ENCODE assay signal across 1 cellular context in the genomic region with DNA sequence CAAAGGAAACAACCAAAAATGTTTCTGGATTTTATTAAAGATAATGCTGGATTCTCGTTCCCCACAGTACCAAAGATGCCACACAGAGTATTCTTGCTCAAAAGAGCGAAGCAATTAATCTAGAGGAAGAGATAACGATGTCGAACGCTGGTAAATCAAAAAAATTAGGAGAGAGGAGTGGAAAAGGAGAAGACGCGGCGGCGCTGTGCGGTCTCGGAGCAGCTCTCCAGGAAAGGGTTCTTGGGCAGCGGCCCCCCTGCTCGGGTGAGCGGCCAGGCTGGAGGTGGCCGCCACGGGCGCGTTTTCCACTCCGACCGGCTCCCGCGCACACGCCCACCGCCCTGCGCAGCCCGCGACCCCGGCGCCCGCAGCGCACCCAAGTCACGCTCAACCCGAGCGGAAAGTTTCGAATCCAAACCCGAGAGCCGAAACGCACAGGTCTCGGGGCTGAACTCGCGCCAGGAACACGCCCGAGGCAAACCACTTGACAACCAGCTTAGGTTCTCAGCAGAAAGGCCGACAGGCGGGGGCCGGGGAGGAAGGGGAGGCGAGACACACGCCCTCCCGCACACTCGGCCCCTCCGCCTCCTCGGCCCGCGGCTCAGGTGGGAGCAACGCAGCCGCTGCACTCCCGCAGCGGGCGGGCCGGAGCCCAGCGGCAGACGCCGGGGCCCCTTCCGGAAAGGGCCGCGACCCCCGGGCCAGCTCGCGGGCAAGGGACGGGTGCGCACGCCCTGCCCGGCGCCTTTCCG.
TF ChIP-seq lines count a peak whose summit lies in the region.

No MANE protein-coding gene starts in this region.

TF ChIP-seq in K562, 482 proteins besides CTCF, POLR2A, EP300 and RAD21 (continued from another document and continues in another):
- TF ChIP-seq, protein P1, sequence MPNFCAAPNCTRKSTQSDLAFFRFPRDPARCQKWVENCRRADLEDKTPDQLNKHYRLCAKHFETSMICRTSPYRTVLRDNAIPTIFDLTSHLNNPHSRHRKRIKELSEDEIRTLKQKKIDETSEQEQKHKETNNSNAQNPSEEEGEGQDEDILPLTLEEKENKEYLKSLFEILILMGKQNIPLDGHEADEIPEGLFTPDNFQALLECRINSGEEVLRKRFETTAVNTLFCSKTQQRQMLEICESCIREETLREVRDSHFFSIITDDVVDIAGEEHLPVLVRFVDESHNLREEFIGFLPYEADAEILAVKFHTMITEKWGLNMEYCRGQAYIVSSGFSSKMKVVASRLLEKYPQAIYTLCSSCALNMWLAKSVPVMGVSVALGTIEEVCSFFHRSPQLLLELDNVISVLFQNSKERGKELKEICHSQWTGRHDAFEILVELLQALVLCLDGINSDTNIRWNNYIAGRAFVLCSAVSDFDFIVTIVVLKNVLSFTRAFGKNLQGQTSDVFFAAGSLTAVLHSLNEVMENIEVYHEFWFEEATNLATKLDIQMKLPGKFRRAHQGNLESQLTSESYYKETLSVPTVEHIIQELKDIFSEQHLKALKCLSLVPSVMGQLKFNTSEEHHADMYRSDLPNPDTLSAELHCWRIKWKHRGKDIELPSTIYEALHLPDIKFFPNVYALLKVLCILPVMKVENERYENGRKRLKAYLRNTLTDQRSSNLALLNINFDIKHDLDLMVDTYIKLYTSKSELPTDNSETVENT (CRISPR knock-in tag; IDR thresholded peaks at IDR 0.05) = peak; percentile 76; the same call in 1 of the 2 replicates
- TF ChIP-seq ZZZ3 (IDR thresholded peaks at IDR 0.05) (no peak), ZNF253 (CRISPR knock-in tag; conservative IDR thresholded peaks at IDR 0.05) (no peak), MEIS2 (IDR thresholded peaks at IDR 0.05; ENCODE audit: partially characterized antibody) (peak; percentile 25), CBX2 (IDR thresholded peaks at IDR 0.05; ENCODE audit: insufficient read depth, low read length, poor library complexity, severe bottlenecking) (no peak), CREBBP (IDR thresholded peaks at IDR 0.05; ENCODE audit: low read depth, low read length) (no peak), ZNF274 (IDR thresholded peaks at IDR 0.05; ENCODE audit: borderline replicate concordance, low read depth, low read length) (no peak), ZFP1 (CRISPR knock-in tag; IDR thresholded peaks at IDR 0.05) (no peak), SMARCA4 (IDR thresholded peaks at IDR 0.05) (0 out of 2 replicates have a peak, but pooled peaks have one; percentile 53), PTTG1 (tag; IDR thresholded peaks at IDR 0.05; ENCODE audit: low read depth) (no peak), SMARCA5 (IDR thresholded peaks at IDR 0.05) (no peak), ZNF583 (CRISPR knock-in tag; IDR thresholded peaks at IDR 0.05) (no peak), ZNF165 (CRISPR knock-in tag; IDR thresholded peaks at IDR 0.05; ENCODE audit: borderline replicate concordance) (no peak), SETDB1 (IDR thresholded peaks at IDR 0.05; ENCODE audit: low read length) (no peak), PHB (CRISPR knock-in tag; IDR thresholded peaks at IDR 0.05) (0 out of 2 replicates have a peak, but pooled peaks have one; percentile 67), EGR1 (conservative IDR thresholded peaks at IDR 0.05) (peak; percentile 54), TRIM24 (IDR thresholded peaks at IDR 0.05) (0 out of 4 replicates have a peak, but pooled peaks of 1 of the 2 experiments have one; percentile 25), SMC3 (conservative IDR thresholded peaks at IDR 0.05; ENCODE audit: insufficient read depth, low read depth, low read length) (no peak), LEF1 (IDR thresholded peaks at IDR 0.05) (peak; percentile 17; the same call in 1 of the 2 replicates), GTF2E2 (tag; IDR thresholded peaks at IDR 0.05) (peak; percentile 28; the same call in 1 of the 2 replicates), JUN (IDR thresholded peaks at IDR 0.05; ENCODE audit: borderline replicate concordance, low read depth, low read length) (no peak), JUN (CRISPR knock-in tag; IDR thresholded peaks at IDR 0.05; ENCODE audit: borderline replicate concordance) (no peak), FOXK1 (CRISPR knock-in tag; IDR thresholded peaks at IDR 0.05; ENCODE audit: borderline replicate concordance) (no peak), PCBP1 (IDR thresholded peaks at IDR 0.05; ENCODE audit: low read depth, low read length, poor library complexity, severe bottlenecking) (peak; percentile 41)
- TF ChIP-seq, protein P2, sequence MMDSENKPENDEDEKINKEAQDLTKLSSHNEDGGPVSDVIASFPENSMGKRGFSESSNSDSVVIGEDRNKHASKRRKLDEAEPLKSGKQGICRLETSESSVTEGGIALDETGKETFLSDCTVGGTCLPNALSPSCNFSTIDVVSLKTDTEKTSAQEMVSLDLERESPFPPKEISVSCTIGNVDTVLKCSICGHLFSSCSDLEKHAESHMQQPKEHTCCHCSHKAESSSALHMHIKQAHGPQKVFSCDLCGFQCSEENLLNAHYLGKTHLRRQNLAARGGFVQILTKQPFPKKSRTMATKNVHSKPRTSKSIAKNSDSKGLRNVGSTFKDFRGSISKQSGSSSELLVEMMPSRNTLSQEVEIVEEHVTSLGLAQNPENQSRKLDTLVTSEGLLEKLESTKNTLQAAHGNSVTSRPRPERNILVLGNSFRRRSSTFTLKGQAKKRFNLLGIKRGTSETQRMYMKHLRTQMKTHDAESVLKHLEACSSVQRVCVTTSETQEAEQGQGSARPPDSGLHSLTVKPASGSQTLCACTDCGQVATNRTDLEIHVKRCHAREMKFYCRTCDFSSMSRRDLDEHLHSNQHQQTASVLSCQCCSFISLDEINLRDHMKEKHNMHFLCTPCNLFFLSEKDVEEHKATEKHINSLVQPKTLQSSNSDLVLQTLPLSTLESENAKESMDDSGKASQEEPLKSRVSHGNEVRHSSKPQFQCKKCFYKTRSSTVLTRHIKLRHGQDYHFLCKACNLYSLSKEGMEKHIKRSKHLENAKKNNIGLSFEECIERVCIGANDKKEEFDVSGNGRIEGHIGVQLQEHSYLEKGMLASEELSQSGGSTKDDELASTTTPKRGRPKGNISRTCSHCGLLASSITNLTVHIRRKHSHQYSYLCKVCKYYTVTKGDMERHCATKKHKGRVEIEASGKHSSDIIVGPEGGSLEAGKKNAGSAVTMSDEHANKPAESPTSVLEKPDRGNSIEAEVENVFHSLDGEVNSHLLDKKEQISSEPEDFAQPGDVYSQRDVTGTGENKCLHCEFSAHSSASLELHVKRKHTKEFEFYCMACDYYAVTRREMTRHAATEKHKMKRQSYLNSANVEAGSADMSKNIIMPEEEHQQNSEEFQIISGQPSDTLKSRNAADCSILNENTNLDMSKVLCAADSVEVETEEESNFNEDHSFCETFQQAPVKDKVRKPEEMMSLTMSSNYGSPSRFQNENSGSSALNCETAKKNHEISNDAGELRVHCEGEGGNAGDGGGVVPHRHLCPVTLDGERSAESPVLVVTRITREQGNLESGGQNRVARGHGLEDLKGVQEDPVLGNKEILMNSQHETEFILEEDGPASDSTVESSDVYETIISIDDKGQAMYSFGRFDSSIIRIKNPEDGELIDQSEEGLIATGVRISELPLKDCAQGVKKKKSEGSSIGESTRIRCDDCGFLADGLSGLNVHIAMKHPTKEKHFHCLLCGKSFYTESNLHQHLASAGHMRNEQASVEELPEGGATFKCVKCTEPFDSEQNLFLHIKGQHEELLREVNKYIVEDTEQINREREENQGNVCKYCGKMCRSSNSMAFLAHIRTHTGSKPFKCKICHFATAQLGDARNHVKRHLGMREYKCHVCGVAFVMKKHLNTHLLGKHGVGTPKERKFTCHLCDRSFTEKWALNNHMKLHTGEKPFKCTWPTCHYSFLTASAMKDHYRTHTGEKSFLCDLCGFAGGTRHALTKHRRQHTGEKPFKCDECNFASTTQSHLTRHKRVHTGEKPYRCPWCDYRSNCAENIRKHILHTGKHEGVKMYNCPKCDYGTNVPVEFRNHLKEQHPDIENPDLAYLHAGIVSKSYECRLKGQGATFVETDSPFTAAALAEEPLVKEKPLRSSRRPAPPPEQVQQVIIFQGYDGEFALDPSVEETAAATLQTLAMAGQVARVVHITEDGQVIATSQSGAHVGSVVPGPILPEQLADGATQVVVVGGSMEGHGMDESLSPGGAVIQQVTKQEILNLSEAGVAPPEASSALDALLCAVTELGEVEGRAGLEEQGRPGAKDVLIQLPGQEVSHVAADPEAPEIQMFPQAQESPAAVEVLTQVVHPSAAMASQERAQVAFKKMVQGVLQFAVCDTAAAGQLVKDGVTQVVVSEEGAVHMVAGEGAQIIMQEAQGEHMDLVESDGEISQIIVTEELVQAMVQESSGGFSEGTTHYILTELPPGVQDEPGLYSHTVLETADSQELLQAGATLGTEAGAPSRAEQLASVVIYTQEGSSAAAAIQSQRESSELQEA (IDR thresholded peaks at IDR 0.05; ENCODE audit: low read depth) = no peak
- TF ChIP-seq, protein P3, sequence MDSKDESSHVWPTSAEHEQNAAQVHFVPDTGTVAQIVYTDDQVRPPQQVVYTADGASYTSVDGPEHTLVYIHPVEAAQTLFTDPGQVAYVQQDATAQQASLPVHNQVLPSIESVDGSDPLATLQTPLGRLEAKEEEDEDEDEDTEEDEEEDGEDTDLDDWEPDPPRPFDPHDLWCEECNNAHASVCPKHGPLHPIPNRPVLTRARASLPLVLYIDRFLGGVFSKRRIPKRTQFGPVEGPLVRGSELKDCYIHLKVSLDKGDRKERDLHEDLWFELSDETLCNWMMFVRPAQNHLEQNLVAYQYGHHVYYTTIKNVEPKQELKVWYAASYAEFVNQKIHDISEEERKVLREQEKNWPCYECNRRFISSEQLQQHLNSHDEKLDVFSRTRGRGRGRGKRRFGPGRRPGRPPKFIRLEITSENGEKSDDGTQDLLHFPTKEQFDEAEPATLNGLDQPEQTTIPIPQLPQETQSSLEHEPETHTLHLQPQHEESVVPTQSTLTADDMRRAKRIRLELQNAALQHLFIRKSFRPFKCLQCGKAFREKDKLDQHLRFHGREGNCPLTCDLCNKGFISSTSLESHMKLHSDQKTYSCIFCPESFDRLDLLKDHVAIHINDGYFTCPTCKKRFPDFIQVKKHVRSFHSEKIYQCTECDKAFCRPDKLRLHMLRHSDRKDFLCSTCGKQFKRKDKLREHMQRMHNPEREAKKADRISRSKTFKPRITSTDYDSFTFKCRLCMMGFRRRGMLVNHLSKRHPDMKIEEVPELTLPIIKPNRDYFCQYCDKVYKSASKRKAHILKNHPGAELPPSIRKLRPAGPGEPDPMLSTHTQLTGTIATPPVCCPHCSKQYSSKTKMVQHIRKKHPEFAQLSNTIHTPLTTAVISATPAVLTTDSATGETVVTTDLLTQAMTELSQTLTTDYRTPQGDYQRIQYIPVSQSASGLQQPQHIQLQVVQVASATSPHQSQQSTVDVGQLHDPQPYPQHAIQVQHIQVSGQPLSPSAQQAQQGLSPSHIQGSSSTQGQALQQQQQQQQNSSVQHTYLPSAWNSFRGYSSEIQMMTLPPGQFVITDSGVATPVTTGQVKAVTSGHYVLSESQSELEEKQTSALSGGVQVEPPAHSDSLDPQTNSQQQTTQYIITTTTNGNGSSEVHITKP (IDR thresholded peaks at IDR 0.05; ENCODE audit: partially characterized antibody) = no peak
- TF ChIP-seq, protein P4, sequence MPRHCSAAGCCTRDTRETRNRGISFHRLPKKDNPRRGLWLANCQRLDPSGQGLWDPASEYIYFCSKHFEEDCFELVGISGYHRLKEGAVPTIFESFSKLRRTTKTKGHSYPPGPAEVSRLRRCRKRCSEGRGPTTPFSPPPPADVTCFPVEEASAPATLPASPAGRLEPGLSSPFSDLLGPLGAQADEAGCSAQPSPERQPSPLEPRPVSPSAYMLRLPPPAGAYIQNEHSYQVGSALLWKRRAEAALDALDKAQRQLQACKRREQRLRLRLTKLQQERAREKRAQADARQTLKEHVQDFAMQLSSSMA (CRISPR knock-in tag; IDR thresholded peaks at IDR 0.05) = no peak
- TF ChIP-seq, protein P5, sequence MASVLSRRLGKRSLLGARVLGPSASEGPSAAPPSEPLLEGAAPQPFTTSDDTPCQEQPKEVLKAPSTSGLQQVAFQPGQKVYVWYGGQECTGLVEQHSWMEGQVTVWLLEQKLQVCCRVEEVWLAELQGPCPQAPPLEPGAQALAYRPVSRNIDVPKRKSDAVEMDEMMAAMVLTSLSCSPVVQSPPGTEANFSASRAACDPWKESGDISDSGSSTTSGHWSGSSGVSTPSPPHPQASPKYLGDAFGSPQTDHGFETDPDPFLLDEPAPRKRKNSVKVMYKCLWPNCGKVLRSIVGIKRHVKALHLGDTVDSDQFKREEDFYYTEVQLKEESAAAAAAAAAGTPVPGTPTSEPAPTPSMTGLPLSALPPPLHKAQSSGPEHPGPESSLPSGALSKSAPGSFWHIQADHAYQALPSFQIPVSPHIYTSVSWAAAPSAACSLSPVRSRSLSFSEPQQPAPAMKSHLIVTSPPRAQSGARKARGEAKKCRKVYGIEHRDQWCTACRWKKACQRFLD (CRISPR knock-in tag; IDR thresholded peaks at IDR 0.05) = peak; percentile 53; the same call in 1 of the 2 replicates
- TF ChIP-seq, protein P6, sequence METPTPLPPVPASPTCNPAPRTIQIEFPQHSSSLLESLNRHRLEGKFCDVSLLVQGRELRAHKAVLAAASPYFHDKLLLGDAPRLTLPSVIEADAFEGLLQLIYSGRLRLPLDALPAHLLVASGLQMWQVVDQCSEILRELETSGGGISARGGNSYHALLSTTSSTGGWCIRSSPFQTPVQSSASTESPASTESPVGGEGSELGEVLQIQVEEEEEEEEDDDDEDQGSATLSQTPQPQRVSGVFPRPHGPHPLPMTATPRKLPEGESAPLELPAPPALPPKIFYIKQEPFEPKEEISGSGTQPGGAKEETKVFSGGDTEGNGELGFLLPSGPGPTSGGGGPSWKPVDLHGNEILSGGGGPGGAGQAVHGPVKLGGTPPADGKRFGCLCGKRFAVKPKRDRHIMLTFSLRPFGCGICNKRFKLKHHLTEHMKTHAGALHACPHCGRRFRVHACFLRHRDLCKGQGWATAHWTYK (CRISPR knock-in tag; IDR thresholded peaks at IDR 0.05) = peak; percentile 54; the same call in 1 of the 2 replicates
- TF ChIP-seq, protein P7, sequence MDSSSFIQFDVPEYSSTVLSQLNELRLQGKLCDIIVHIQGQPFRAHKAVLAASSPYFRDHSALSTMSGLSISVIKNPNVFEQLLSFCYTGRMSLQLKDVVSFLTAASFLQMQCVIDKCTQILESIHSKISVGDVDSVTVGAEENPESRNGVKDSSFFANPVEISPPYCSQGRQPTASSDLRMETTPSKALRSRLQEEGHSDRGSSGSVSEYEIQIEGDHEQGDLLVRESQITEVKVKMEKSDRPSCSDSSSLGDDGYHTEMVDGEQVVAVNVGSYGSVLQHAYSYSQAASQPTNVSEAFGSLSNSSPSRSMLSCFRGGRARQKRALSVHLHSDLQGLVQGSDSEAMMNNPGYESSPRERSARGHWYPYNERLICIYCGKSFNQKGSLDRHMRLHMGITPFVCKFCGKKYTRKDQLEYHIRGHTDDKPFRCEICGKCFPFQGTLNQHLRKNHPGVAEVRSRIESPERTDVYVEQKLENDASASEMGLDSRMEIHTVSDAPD (CRISPR knock-in tag; IDR thresholded peaks at IDR 0.05) = no peak
- TF ChIP-seq, protein P8, sequence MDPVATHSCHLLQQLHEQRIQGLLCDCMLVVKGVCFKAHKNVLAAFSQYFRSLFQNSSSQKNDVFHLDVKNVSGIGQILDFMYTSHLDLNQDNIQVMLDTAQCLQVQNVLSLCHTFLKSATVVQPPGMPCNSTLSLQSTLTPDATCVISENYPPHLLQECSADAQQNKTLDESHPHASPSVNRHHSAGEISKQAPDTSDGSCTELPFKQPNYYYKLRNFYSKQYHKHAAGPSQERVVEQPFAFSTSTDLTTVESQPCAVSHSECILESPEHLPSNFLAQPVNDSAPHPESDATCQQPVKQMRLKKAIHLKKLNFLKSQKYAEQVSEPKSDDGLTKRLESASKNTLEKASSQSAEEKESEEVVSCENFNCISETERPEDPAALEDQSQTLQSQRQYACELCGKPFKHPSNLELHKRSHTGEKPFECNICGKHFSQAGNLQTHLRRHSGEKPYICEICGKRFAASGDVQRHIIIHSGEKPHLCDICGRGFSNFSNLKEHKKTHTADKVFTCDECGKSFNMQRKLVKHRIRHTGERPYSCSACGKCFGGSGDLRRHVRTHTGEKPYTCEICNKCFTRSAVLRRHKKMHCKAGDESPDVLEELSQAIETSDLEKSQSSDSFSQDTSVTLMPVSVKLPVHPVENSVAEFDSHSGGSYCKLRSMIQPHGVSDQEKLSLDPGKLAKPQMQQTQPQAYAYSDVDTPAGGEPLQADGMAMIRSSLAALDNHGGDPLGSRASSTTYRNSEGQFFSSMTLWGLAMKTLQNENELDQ (CRISPR knock-in tag; IDR thresholded peaks at IDR 0.05; ENCODE audit: borderline replicate concordance) = no peak
